In the genomic region with DNA sequence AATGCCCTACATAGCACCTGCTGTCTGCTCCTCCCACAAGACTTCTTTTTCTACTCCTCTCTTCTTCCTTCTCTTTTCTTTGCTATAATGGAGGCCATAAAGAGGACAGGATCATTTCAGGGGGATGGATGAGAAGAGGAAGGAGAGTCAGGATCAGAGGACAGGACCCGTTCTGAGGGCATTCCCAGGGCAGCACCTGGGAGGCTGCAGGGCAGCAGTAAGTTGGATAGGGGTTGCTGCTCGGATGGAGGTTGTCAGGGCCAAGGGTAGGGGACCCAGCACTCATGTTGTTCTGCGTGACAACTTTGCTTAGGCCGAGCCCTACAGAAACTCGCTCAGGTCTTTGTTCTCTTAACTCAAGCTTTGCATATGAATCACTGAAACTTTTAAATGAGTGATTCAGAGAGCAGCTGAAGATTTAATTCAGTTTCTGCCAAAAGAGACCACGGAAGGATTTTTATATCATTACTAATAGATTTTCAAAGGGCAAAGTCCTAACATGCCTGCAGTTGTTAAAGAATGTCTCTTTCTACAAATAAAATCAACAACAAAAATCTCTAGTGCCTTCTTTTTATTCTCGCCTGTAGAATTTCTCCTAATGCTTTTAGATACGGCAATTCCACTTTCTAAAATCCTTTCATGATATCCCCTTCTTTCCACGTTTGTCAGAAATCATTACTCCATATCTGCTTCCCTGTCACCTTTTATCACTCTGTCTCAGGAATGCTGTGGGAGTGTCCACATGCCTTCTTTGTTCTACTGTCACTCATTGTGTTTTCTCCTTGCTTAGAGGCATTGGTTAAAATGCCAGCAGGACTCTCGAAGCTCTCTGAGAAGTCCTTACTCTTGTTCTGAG, we compare ENCODE assay signal across 8 cellular contexts.
DNase-seq lines count a peak whose midpoint lies in the region; ATAC-seq and FAIRE-seq lines count a peak whose summit lies in the region.

No MANE protein-coding gene starts in this region.

- DNase-seq in RKO (ENCODE audit: low spot score) (peak; percentile 62), glomerular visceral epithelial cell (ENCODE audit: extremely low spot score) (peak; percentile 70), urothelium cell line (ENCODE audit: low spot score) (peak; percentile 57), NCI-H2196 treated with DMSO at 0.1 percent for 48 hours (lab: John Stamatoyannopoulos, UW; ENCODE audit: unreplicated experiment) (no peak), epidermal melanocyte (ENCODE audit: insufficient read length, low spot score) (no peak), anterior cingulate cortex (lab: John Stamatoyannopoulos, UW) (no peak)

- no peak for FAIRE-seq in urothelium cell line (lab: Jason Lieb, UNC)

- peak; percentile 98 for ATAC-seq in GM18858 (IDR thresholded peaks at IDR 0.05; ENCODE audit: unreplicated experiment)
- peak; percentile 97 for ATAC-seq in HG02588 (IDR thresholded peaks at IDR 0.05; ENCODE audit: unreplicated experiment)

Comparison
In these comparisons a context has a peak if more than half of its experiments do, and no peak if none do; other contexts are left out.
1. DNase-seq: peak in RKO (single experiment), glomerular visceral epithelial cell (single experiment) and urothelium cell line (single experiment); none in NCI-H2196 treated with DMSO at 0.1 percent for 48 hours (single experiment), epidermal melanocyte (single experiment) and anterior cingulate cortex (0 of 58).